ENCODE assay signal across 8 cellular contexts in the genomic region with DNA sequence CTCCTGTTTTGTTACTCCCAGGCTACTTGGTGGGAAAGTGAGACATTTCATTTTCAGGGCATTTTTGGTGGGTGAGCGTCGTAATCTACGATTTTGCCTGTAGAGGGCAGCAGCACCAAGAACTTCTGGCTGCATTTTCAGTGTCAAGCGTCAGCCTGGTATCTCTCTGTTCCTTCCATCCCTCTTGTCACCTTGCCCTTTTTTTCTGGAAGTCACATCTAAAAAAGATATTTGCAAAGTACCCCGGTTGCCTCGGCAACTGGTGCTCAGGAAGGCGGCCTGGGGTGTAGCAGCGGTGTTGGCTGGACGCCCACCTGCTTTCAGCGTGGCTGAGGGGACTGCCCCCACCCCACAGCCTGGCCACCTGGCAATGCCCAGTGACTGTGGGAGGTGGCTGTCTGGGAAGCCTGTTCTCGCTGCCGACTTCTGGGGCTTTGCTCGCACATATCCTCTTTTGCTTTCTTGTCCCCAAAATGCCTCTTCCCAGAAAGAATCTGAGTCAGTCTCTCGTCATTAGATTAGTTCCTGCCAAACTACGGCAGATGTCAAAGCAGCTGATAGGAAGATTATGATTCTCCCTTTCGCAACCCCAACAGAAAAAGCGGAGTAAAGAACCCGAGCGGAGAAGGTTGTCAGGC.
A peak's percentile ranks its signal among the peaks of the same experiment; 100 is the strongest.
DNase-seq lines count a peak whose midpoint lies in the region; ATAC-seq and TF ChIP-seq lines count a peak whose summit lies in the region.

No MANE protein-coding gene starts in this region.

- peaks cover 3% of the 10 kb centered on the region for H3K27me3 Mint-ChIP-seq in activated CD4-positive, alpha-beta T cell treated with anti-CD3 and anti-CD28 coated beads, Interleukin-2, amount 10 ng/mL, durations not matched to agents 24 days and 14 days

- no peaks in the 10 kb centered on the region for H3K9me3 Mint-ChIP-seq in activated CD4-positive, alpha-beta T cell treated with anti-CD3 and anti-CD28 coated beads, Interleukin-2, amount 10 ng/mL, durations not matched to agents 24 days and 14 days

- DNase-seq in AG08396 (ENCODE audit: low spot score) (peak; percentile 77), NCI-H2171 treated with DMSO at 0.1 percent for 48 hours (lab: John Stamatoyannopoulos, UW) (peak; percentile 63), dorsolateral prefrontal cortex (peak; percentile 59 to 92 (median 80)), lung microvascular endothelial cell (ENCODE audit: low read depth in 2 of 2) (peak; percentile 46 to 65)
- peak; percentile 84 for DNase-seq in activated CD4-positive, alpha-beta T cell treated with anti-CD3 and anti-CD28 coated beads, Interleukin-2, amount 10 ng/mL, durations not matched to agents 24 days and 14 days
- DNase-seq in stimulated activated CD8-positive, alpha-beta memory T cell treated with anti-CD3 and anti-CD28 coated beads, Interleukin-7, amount 100 ng/mL, for 24 hours (ENCODE audit: low read depth) = peak; percentile 13

- H3K27ac Mint-ChIP-seq in activated CD4-positive, alpha-beta T cell treated with anti-CD3 and anti-CD28 coated beads, Interleukin-2, amount 10 ng/mL, durations not matched to agents 24 days and 14 days = no peak overlapping the region

- H3K36me3 Mint-ChIP-seq in activated CD4-positive, alpha-beta T cell treated with anti-CD3 and anti-CD28 coated beads, Interleukin-2, amount 10 ng/mL, durations not matched to agents 24 days and 14 days (ENCODE audit: low read depth) = no peaks in the 10 kb centered on the region

- peak; percentile 59 to 93 (median 84) for TF ChIP-seq CTCF in dorsolateral prefrontal cortex (IDR thresholded peaks at IDR 0.05 in 54 of 56, conservative IDR thresholded peaks at IDR 0.05 in 2 of 56; ENCODE audit: low read depth in 1 of 56, partially characterized antibody in 56 of 56)

- intact Hi-C loops in activated CD4-positive, alpha-beta T cell treated with anti-CD3 and anti-CD28 coated beads, Interleukin-2, amount 10 ng/mL, durations not matched to agents 24 days and 14 days (cut with micrococcal nuclease) = loop anchor here (5.0 to 10.0 kb wide), 3 partner anchors 172 to 1449 kb away; no protein-coding TSS in a partner anchor
- intact Hi-C loops in dorsolateral prefrontal cortex (cut with DNase I) = loop anchor here (1.0 to 10.0 kb wide), 9 partner anchors 52 to 430 kb away; a partner anchor contains a TSS

- peaks cover 10% of the 10 kb centered on the region for H3K4me1 Mint-ChIP-seq in activated CD4-positive, alpha-beta T cell treated with anti-CD3 and anti-CD28 coated beads, Interleukin-2, amount 10 ng/mL, durations not matched to agents 24 days and 14 days

- H3K27me3 ChIP-seq in dorsolateral prefrontal cortex = no peaks in the 10 kb centered on the region

- peak overlapping the region; percentile 9 for H3K4me3 Mint-ChIP-seq in activated CD4-positive, alpha-beta T cell treated with anti-CD3 and anti-CD28 coated beads, Interleukin-2, amount 10 ng/mL, durations not matched to agents 24 days and 14 days

- peak overlapping the region; percentile 71 to 100 (median 97) for H3K27ac ChIP-seq in dorsolateral prefrontal cortex

- ATAC-seq in GM18517 (IDR thresholded peaks at IDR 0.05; ENCODE audit: unreplicated experiment) (peak; percentile 90), HG03045 (IDR thresholded peaks at IDR 0.05; ENCODE audit: unreplicated experiment) (peak; percentile 68)

- peak overlapping the region; percentile 3 to 66 (median 45) for H3K4me3 ChIP-seq in dorsolateral prefrontal cortex

Comparison
In these comparisons a context has a peak if more than half of its experiments do, and no peak if none do; other contexts are left out.
1. Peak in every context shown above with its lines: DNase-seq, ATAC-seq, H3K4me3 ChIP-seq and H3K27ac ChIP-seq.
2. DNase-seq: peak in every context shown above with its lines; median percentile 84 in activated CD4-positive, alpha-beta T cell treated with anti-CD3 and anti-CD28 coated beads, Interleukin-2, amount 10 ng/mL, durations not matched to agents 24 days and 14 days; 80 in dorsolateral prefrontal cortex; 77 in AG08396; 63 in NCI-H2171 treated with DMSO at 0.1 percent for 48 hours; 56 in lung microvascular endothelial cell; 13 in stimulated activated CD8-positive, alpha-beta memory T cell treated with anti-CD3 and anti-CD28 coated beads, Interleukin-7, amount 100 ng/mL, for 24 hours.